ENCODE assay signal across 12 cellular contexts in genomic region chr11:22930816-22931594, GRCh38.
DNase-seq lines count a peak whose midpoint lies in the region; ATAC-seq and TF ChIP-seq lines count a peak whose summit lies in the region.
"Had no signal": no experiment of that assay in that cellular context is flagged by ENCODE, and none has a peak within 500 bp of the region (broad histone marks: within the 10 kb centered on the region; RNA-seq: fewer than 3 reads in every experiment).

No MANE protein-coding gene starts in this region.

- H3K4me2 ChIP-seq in osteoblast (ENCODE audit: insufficient read depth, low read length) (no peak overlapping the region), neural progenitor cell (no peak overlapping the region)

- H3K4me1 ChIP-seq in osteoblast (ENCODE audit: insufficient read depth, low read length) (no peaks in the 10 kb centered on the region), neural progenitor cell (no peaks in the 10 kb centered on the region)

- H4K20me1 ChIP-seq in osteoblast (ENCODE audit: insufficient read depth, low read length) = no peaks in the 10 kb centered on the region
- no peaks in the 10 kb centered on the region for H4K20me1 ChIP-seq in neural progenitor cell (ENCODE audit: low read depth)

- no peak overlapping the region for H3K9ac ChIP-seq in neural progenitor cell

- H3K27me3 Mint-ChIP-seq in neural progenitor cell (ENCODE audit: insufficient read depth, low read depth) = no peaks in the 10 kb centered on the region

- H3K4me3 ChIP-seq in osteoblast (ENCODE audit: insufficient read depth, low read length) (no peak overlapping the region), neural progenitor cell (no peak overlapping the region)

- H3K4me1 Mint-ChIP-seq in neural progenitor cell = no peaks in the 10 kb centered on the region

- H2AFZ ChIP-seq in osteoblast (ENCODE audit: low read length) (no peak overlapping the region), neural progenitor cell (replicated peaks) (no peak overlapping the region)

- TF ChIP-seq CTCF in osteoblast (IDR thresholded peaks at IDR 0.05; ENCODE audit: extremely low read depth, low read depth, low read length) = no peak
- no peak for TF ChIP-seq CTCF in neural progenitor cell (IDR thresholded peaks at IDR 0.05)

- no peak overlapping the region for H3K4me3 Mint-ChIP-seq in neural progenitor cell
- H3K4me3 Mint-ChIP-seq: endodermal cell; T-helper 1 cell treated with Interleukin-12 subunit alpha and Interleukin-12 subunit beta and Interleukin-4 antibody, amounts not matched to agents 30 μg/mL and 1 μg/mL, for 36 hours had no signal

- no peaks in the 10 kb centered on the region for H3K9me3 Mint-ChIP-seq in neural progenitor cell
- H3K9me3 Mint-ChIP-seq: T-helper 1 cell treated with Interleukin-12 subunit alpha and Interleukin-12 subunit beta and Interleukin-4 antibody, amounts not matched to agents 30 μg/mL and 1 μg/mL, for 36 hours had no signal

- H3K36me3 Mint-ChIP-seq in neural progenitor cell = no peaks in the 10 kb centered on the region

- H3K27ac ChIP-seq in osteoblast (ENCODE audit: low read depth, low read length) = no peak overlapping the region
- H3K27ac ChIP-seq in neural progenitor cell = no peak overlapping the region

- no peaks in the 10 kb centered on the region for H3K27me3 ChIP-seq in osteoblast (ENCODE audit: insufficient read depth, low read length)
- no peaks in the 10 kb centered on the region for H3K27me3 ChIP-seq in neural progenitor cell

- H3K36me3 ChIP-seq in osteoblast (ENCODE audit: insufficient read depth, low read length) (no peaks in the 10 kb centered on the region), neural progenitor cell (no peaks in the 10 kb centered on the region)

- peak; percentile 96 for ATAC-seq in GM19035 (IDR thresholded peaks at IDR 0.05; ENCODE audit: unreplicated experiment)
- peak; percentile 95 for ATAC-seq in GM21619 (IDR thresholded peaks at IDR 0.05; ENCODE audit: unreplicated experiment)
- peak; percentile 95 for ATAC-seq in HG03108 (IDR thresholded peaks at IDR 0.05; ENCODE audit: unreplicated experiment)

- H3F3A ChIP-seq in neural progenitor cell (ENCODE audit: low read depth) = no peaks in the 10 kb centered on the region

- H3K79me2 ChIP-seq in osteoblast (ENCODE audit: insufficient read depth, low read length) (no peaks in the 10 kb centered on the region), neural progenitor cell (ENCODE audit: low read depth) (no peaks in the 10 kb centered on the region)

- no peak overlapping the region for H3K27ac Mint-ChIP-seq in neural progenitor cell
- H3K27ac Mint-ChIP-seq: endodermal cell; T-helper 1 cell treated with Interleukin-12 subunit alpha and Interleukin-12 subunit beta and Interleukin-4 antibody, amounts not matched to agents 30 μg/mL and 1 μg/mL, for 36 hours had no signal

- DNase-seq in osteoblast (ENCODE audit: insufficient read length, low spot score, missing footprints) (peak; percentile 4), neural progenitor cell (ENCODE audit: low spot score) (no peak)
- DNase-seq in activated naive CD4-positive, alpha-beta T cell treated with Interleukin-2 at 50 U/mL for 16 hours = no peak
- no peak for DNase-seq in stimulated activated CD4-positive, alpha-beta T cell treated with anti-CD3 and anti-CD28 coated beads, Interleukin-4, amount 100 ng/mL, for 1 hour
- DNase-seq: activated CD8-positive, alpha-beta memory T cell treated with anti-CD3 and anti-CD28 coated beads, Interleukin-2, amount 50 U/mL, for 4 hours; endodermal cell; midbrain; NK-92 treated with Interleukin-12 subunit alpha and Interleukin-12 subunit beta, amount 100 ng/mL, for 24 hours had no signal

- H3K9me3 ChIP-seq in osteoblast (ENCODE audit: low read depth, low read length) (no peaks in the 10 kb centered on the region), neural progenitor cell (ENCODE audit: low read depth) (no peaks in the 10 kb centered on the region)
